In genomic region chr11:65429724-65430405, GRCh38 we compare ENCODE assay signal across 1 cellular context.
TF ChIP-seq lines count a peak whose summit lies in the region.

No MANE protein-coding gene starts in this region.

TF ChIP-seq in K562, 482 proteins besides CTCF, POLR2A, EP300 and RAD21 (continued from another document and continues in another):
- TF ChIP-seq, protein P1, sequence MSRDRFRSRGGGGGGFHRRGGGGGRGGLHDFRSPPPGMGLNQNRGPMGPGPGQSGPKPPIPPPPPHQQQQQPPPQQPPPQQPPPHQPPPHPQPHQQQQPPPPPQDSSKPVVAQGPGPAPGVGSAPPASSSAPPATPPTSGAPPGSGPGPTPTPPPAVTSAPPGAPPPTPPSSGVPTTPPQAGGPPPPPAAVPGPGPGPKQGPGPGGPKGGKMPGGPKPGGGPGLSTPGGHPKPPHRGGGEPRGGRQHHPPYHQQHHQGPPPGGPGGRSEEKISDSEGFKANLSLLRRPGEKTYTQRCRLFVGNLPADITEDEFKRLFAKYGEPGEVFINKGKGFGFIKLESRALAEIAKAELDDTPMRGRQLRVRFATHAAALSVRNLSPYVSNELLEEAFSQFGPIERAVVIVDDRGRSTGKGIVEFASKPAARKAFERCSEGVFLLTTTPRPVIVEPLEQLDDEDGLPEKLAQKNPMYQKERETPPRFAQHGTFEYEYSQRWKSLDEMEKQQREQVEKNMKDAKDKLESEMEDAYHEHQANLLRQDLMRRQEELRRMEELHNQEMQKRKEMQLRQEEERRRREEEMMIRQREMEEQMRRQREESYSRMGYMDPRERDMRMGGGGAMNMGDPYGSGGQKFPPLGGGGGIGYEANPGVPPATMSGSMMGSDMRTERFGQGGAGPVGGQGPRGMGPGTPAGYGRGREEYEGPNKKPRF (IDR thresholded peaks at IDR 0.05; ENCODE audit: low read depth, low read length) = no peak; the same call in none of the 2 replicates
- no peak for TF ChIP-seq CREBBP (IDR thresholded peaks at IDR 0.05; ENCODE audit: low read depth, low read length)
- TF ChIP-seq FIP1L1 (IDR thresholded peaks at IDR 0.05; ENCODE audit: low read depth, low read length, poor library complexity, severe bottlenecking) = peak; percentile 25
- no peak for TF ChIP-seq JUNB (CRISPR knock-in tag; conservative IDR thresholded peaks at IDR 0.05)
- TF ChIP-seq MYNN (IDR thresholded peaks at IDR 0.05) = peak; percentile 69; the same call in 1 of the 2 replicates
- no peak for TF ChIP-seq MYNN (CRISPR knock-in tag; IDR thresholded peaks at IDR 0.05)
- TF ChIP-seq, protein P2, sequence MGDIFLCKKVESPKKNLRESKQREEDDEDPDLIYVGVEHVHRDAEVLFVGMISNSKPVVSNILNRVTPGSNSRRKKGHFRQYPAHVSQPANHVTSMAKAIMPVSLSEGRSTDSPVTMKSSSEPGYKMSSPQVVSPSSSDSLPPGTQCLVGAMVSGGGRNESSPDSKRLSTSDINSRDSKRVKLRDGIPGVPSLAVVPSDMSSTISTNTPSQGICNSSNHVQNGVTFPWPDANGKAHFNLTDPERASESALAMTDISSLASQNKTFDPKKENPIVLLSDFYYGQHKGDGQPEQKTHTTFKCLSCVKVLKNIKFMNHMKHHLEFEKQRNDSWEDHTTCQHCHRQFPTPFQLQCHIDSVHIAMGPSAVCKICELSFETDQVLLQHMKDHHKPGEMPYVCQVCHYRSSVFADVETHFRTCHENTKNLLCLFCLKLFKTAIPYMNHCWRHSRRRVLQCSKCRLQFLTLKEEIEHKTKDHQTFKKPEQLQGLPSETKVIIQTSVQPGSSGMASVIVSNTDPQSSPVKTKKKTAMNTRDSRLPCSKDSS (IDR thresholded peaks at IDR 0.05; ENCODE audit: low read depth, partially characterized antibody) = no peak
- no peak for TF ChIP-seq ZNF197 (CRISPR knock-in tag; IDR thresholded peaks at IDR 0.05; ENCODE audit: low read depth)
- TF ChIP-seq, protein P3, sequence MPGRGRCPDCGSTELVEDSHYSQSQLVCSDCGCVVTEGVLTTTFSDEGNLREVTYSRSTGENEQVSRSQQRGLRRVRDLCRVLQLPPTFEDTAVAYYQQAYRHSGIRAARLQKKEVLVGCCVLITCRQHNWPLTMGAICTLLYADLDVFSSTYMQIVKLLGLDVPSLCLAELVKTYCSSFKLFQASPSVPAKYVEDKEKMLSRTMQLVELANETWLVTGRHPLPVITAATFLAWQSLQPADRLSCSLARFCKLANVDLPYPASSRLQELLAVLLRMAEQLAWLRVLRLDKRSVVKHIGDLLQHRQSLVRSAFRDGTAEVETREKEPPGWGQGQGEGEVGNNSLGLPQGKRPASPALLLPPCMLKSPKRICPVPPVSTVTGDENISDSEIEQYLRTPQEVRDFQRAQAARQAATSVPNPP (IDR thresholded peaks at IDR 0.05; ENCODE audit: borderline replicate concordance, insufficient read depth, insufficient read length) = no peak
- TF ChIP-seq SREBF2 (CRISPR knock-in tag; IDR thresholded peaks at IDR 0.05) = no peak
- TF ChIP-seq, protein P4, sequence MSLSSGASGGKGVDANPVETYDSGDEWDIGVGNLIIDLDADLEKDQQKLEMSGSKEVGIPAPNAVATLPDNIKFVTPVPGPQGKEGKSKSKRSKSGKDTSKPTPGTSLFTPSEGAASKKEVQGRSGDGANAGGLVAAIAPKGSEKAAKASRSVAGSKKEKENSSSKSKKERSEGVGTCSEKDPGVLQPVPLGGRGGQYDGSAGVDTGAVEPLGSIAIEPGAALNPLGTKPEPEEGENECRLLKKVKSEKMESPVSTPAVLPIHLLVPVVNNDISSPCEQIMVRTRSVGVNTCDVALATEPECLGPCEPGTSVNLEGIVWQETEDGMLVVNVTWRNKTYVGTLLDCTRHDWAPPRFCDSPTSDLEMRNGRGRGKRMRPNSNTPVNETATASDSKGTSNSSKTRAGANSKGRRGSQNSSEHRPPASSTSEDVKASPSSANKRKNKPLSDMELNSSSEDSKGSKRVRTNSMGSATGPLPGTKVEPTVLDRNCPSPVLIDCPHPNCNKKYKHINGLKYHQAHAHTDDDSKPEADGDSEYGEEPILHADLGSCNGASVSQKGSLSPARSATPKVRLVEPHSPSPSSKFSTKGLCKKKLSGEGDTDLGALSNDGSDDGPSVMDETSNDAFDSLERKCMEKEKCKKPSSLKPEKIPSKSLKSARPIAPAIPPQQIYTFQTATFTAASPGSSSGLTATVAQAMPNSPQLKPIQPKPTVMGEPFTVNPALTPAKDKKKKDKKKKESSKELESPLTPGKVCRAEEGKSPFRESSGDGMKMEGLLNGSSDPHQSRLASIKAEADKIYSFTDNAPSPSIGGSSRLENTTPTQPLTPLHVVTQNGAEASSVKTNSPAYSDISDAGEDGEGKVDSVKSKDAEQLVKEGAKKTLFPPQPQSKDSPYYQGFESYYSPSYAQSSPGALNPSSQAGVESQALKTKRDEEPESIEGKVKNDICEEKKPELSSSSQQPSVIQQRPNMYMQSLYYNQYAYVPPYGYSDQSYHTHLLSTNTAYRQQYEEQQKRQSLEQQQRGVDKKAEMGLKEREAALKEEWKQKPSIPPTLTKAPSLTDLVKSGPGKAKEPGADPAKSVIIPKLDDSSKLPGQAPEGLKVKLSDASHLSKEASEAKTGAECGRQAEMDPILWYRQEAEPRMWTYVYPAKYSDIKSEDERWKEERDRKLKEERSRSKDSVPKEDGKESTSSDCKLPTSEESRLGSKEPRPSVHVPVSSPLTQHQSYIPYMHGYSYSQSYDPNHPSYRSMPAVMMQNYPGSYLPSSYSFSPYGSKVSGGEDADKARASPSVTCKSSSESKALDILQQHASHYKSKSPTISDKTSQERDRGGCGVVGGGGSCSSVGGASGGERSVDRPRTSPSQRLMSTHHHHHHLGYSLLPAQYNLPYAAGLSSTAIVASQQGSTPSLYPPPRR (CRISPR knock-in tag; IDR thresholded peaks at IDR 0.05; ENCODE audit: borderline replicate concordance) = no peak
- TF ChIP-seq NR0B1 (IDR thresholded peaks at IDR 0.05; ENCODE audit: partially characterized antibody) = no peak
- TF ChIP-seq HNRNPK (IDR thresholded peaks at IDR 0.05; ENCODE audit: low read depth, low read length, poor library complexity, severe bottlenecking) = no peak
- TF ChIP-seq ZSCAN32 (CRISPR knock-in tag; IDR thresholded peaks at IDR 0.05) = no peak
- no peak for TF ChIP-seq NRF1 (conservative IDR thresholded peaks at IDR 0.05 in 1 of 2, IDR thresholded peaks at IDR 0.05 in 1 of 2)
- TF ChIP-seq ZNF282 (CRISPR knock-in tag; IDR thresholded peaks at IDR 0.05) = no peak
- TF ChIP-seq, protein P5, sequence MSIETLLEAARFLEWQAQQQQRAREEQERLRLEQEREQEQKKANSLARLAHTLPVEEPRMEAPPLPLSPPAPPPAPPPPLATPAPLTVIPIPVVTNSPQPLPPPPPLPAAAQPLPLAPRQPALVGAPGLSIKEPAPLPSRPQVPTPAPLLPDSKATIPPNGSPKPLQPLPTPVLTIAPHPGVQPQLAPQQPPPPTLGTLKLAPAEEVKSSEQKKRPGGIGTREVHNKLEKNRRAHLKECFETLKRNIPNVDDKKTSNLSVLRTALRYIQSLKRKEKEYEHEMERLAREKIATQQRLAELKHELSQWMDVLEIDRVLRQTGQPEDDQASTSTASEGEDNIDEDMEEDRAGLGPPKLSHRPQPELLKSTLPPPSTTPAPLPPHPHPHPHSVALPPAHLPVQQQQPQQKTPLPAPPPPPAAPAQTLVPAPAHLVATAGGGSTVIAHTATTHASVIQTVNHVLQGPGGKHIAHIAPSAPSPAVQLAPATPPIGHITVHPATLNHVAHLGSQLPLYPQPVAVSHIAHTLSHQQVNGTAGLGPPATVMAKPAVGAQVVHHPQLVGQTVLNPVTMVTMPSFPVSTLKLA (conservative IDR thresholded peaks at IDR 0.05) = peak in 1 of 2 experiments; percentile 37; a peak in 2 of 4 replicates
- no peak for TF ChIP-seq RBM15 (IDR thresholded peaks at IDR 0.05; ENCODE audit: insufficient read depth, low read length)
- TF ChIP-seq TFAP4 (CRISPR knock-in tag; IDR thresholded peaks at IDR 0.05; ENCODE audit: borderline replicate concordance) = 0 out of 2 replicates have a peak, but pooled peaks have one; percentile 21
- no peak for TF ChIP-seq ZNF511 (CRISPR knock-in tag; IDR thresholded peaks at IDR 0.05)
- TF ChIP-seq ZNF280B (CRISPR knock-in tag; IDR thresholded peaks at IDR 0.05) = no peak
- TF ChIP-seq, protein P6, sequence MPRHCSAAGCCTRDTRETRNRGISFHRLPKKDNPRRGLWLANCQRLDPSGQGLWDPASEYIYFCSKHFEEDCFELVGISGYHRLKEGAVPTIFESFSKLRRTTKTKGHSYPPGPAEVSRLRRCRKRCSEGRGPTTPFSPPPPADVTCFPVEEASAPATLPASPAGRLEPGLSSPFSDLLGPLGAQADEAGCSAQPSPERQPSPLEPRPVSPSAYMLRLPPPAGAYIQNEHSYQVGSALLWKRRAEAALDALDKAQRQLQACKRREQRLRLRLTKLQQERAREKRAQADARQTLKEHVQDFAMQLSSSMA (CRISPR knock-in tag; IDR thresholded peaks at IDR 0.05) = no peak
- TF ChIP-seq KLF10 (CRISPR knock-in tag; IDR thresholded peaks at IDR 0.05) = peak; percentile 17; the same call in 1 of the 2 replicates
- no peak for TF ChIP-seq RNF2 (IDR thresholded peaks at IDR 0.05)
- no peak for TF ChIP-seq TAF9B (IDR thresholded peaks at IDR 0.05; ENCODE audit: partially characterized antibody)
- no peak; the same call in 1 of the 2 replicates for TF ChIP-seq NKRF (IDR thresholded peaks at IDR 0.05; ENCODE audit: borderline replicate concordance)
- no peak for TF ChIP-seq ZNF146 (CRISPR knock-in tag; IDR thresholded peaks at IDR 0.05; ENCODE audit: unreplicated experiment)
- TF ChIP-seq XRCC3 (IDR thresholded peaks at IDR 0.05) = no peak
- no peak for TF ChIP-seq MCM5 (IDR thresholded peaks at IDR 0.05; ENCODE audit: low read depth)
- no peak for TF ChIP-seq POLR2H (tag; IDR thresholded peaks at IDR 0.05; ENCODE audit: low read depth)
- no peak; the same call in 1 of the 2 replicates for TF ChIP-seq ZNF3 (CRISPR knock-in tag; IDR thresholded peaks at IDR 0.05)
- no peak; the same call in 1 of the 2 replicates for TF ChIP-seq ZNF57 (CRISPR knock-in tag; IDR thresholded peaks at IDR 0.05)
- no peak for TF ChIP-seq ZNF589 (CRISPR knock-in tag; IDR thresholded peaks at IDR 0.05; ENCODE audit: low read depth)
- no peak for TF ChIP-seq MCM3 (IDR thresholded peaks at IDR 0.05)
- no peak for TF ChIP-seq HMG20A (CRISPR knock-in tag; conservative IDR thresholded peaks at IDR 0.05)
- TF ChIP-seq, protein P7, sequence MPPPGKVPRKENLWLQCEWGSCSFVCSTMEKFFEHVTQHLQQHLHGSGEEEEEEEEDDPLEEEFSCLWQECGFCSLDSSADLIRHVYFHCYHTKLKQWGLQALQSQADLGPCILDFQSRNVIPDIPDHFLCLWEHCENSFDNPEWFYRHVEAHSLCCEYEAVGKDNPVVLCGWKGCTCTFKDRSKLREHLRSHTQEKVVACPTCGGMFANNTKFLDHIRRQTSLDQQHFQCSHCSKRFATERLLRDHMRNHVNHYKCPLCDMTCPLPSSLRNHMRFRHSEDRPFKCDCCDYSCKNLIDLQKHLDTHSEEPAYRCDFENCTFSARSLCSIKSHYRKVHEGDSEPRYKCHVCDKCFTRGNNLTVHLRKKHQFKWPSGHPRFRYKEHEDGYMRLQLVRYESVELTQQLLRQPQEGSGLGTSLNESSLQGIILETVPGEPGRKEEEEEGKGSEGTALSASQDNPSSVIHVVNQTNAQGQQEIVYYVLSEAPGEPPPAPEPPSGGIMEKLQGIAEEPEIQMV (tag; conservative IDR thresholded peaks at IDR 0.05; ENCODE audit: low read depth) = no peak
